13 cellular contexts compared by ENCODE assay signal in the genomic region with DNA sequence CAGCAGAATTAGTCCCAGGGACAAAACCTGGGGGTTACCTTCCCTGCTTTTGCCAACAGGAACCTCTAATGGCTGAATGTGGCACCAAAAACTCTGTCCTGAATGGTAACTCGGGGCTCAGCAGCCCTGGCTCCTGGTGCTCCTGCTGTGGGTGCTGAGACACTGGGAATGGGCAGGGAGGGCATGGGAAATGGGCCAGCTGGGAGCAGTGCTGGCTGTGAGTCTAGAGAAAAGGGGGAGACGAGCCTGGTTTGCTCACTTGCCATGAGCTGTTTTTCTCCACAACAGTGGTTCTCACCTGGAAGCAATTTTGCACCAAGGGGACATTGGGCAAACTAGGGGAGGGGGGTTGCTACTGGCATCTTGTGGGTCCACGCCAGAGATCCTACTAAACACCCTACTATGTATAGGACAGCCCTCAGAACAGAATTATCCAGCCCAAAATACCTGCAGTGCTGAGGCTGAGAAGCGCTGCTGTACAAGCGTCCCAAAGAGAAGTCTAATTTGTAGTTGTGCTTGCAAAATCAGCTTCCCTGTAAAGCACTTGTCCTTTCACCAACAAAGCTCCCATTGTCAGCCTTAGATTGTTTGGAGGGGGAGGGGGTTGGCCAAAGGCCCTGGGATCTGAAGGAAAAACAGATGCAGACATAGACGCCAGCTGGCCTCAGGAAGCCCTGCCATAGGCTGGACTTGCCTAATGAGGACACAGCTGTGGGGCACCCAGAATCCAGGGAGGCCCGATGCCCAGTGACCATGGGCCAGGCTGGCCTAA. TPM values are rescaled to one million over a fixed set of nuclear protein-coding genes. Genes with fewer than 3 reads are reported as not detected.
DNase-seq lines count a peak whose midpoint lies in the region; ATAC-seq and TF ChIP-seq lines count a peak whose summit lies in the region.
"Had no signal": no experiment of that assay in that cellular context is flagged by ENCODE, and none has a peak within 500 bp of the region (broad histone marks: within the 10 kb centered on the region; RNA-seq: fewer than 3 reads in every experiment).

No MANE protein-coding gene starts in this region.

- DNase-seq in DMS 273 (lab: John Stamatoyannopoulos, UW; ENCODE audit: unreplicated experiment), result peak; percentile 44
- no peak for DNase-seq in DMS 273 treated with DMSO at 0.1 percent for 48 hours (lab: John Stamatoyannopoulos, UW)
- DNase-seq in cardiac fibroblast (ENCODE audit: low read depth in 2 of 2), result peak; percentile 47 to 81
- peak in 1 of 2 donors; percentile 36 for DNase-seq in left colon
- peak in 48 of 49 donors; percentile 17 to 94 (median 84) for DNase-seq in substantia nigra (lab: John Stamatoyannopoulos, UW)
- no peak for DNase-seq in natural killer cell treated with Interleukin-12 subunit alpha and Interleukin-12 subunit beta and Interleukin-15 and Interleukin-18, amount 100 ng/mL, for 72 hours (ENCODE audit: low spot score)
- DNase-seq in DMS79 (lab: John Stamatoyannopoulos, UW), result no peak
- no peak for DNase-seq in SW 1271 (lab: John Stamatoyannopoulos, UW)
- DNase-seq: PC-3 had no signal

- H3K36me3 Mint-ChIP-seq in natural killer cell treated with Interleukin-12 subunit alpha and Interleukin-12 subunit beta and Interleukin-15 and Interleukin-18, amount 100 ng/mL, for 72 hours, result no peaks in the 10 kb centered on the region

- intact Hi-C loops in left colon (cut with DNase I, micrococcal nuclease), result no loop called here

- no peaks in the 10 kb centered on the region for H3K4me1 Mint-ChIP-seq in natural killer cell treated with Interleukin-12 subunit alpha and Interleukin-12 subunit beta and Interleukin-15 and Interleukin-18, amount 100 ng/mL, for 72 hours (ENCODE audit: low read depth in 2 of 2)

- no peaks in the 10 kb centered on the region for H3K9me3 Mint-ChIP-seq in natural killer cell treated with Interleukin-12 subunit alpha and Interleukin-12 subunit beta and Interleukin-15 and Interleukin-18, amount 100 ng/mL, for 72 hours

- no peak overlapping the region for H3K4me3 Mint-ChIP-seq in natural killer cell treated with Interleukin-12 subunit alpha and Interleukin-12 subunit beta and Interleukin-15 and Interleukin-18, amount 100 ng/mL, for 72 hours

- peak overlapping the region; percentile 84 for H3K27ac ChIP-seq in substantia nigra (ENCODE audit: low read depth, low read length, poor library complexity, severe bottlenecking)
- H3K27ac ChIP-seq: 22Rv1 had no signal

- H3K27ac Mint-ChIP-seq in natural killer cell treated with Interleukin-12 subunit alpha and Interleukin-12 subunit beta and Interleukin-15 and Interleukin-18, amount 100 ng/mL, for 72 hours, result no peak overlapping the region

- peaks cover 6 to 18% of the 10 kb centered on the region in 2 donors for H3K27me3 Mint-ChIP-seq in natural killer cell treated with Interleukin-12 subunit alpha and Interleukin-12 subunit beta and Interleukin-15 and Interleukin-18, amount 100 ng/mL, for 72 hours

- TF ChIP-seq CTCF in cardiac fibroblast (IDR thresholded peaks at IDR 0.05; ENCODE audit: low read depth, low read length), result no peak

- no peak overlapping the region for H3K4me3 ChIP-seq in cardiac fibroblast (replicated peaks in 1 of 2; ENCODE audit: low read depth in 2 of 2, low read length in 2 of 2)

- ATAC-seq in left colon, result peak; percentile 31
- ATAC-seq in natural killer cell treated with Interleukin-12 subunit alpha and Interleukin-12 subunit beta and Interleukin-15 and Interleukin-18, amount 100 ng/mL, for 72 hours, result no peak
- ATAC-seq: esophagus mucosa, PC-3 had no signal

RNA-seq across cellular contexts. Expression of gene LRRC74A, which starts 3.6 kb away (rescaled TPM):
- not detected for total RNA-seq in left colon
- total RNA-seq in natural killer cell treated with Interleukin-12 subunit alpha and Interleukin-12 subunit beta and Interleukin-15 and Interleukin-18, amount 100 ng/mL, for 72 hours, result not detected
- total RNA-seq: esophagus mucosa, kidney epithelial cell, PC-3, renal cortical epithelial cell had no signal

RNA-seq across cellular contexts. Expression of gene ANGEL1, which starts 17.2 kb away (rescaled TPM):
- 10 to 100 TPM; 12.9 to 13.2 TPM for total RNA-seq in left colon
- total RNA-seq in natural killer cell treated with Interleukin-12 subunit alpha and Interleukin-12 subunit beta and Interleukin-15 and Interleukin-18, amount 100 ng/mL, for 72 hours, result 10 to 100 TPM; 11.7 to 14.6 TPM

Comparison
In these comparisons a context has a peak if more than half of its experiments do, and no peak if none do; other contexts are left out.
1. DNase-seq: peak in DMS 273 (single experiment), cardiac fibroblast (2 of 2) and substantia nigra (48 of 49); none in DMS 273 treated with DMSO at 0.1 percent for 48 hours (single experiment), natural killer cell treated with Interleukin-12 subunit alpha and Interleukin-12 subunit beta and Interleukin-15 and Interleukin-18, amount 100 ng/mL, for 72 hours (single experiment), DMS79 (single experiment) and SW 1271 (0 of 2).